ENCODE assay signal across 22 cellular contexts in genomic region chr10:32388258-32389027, GRCh38. TPM values are rescaled to one million over a fixed set of nuclear protein-coding genes. Genes with fewer than 3 reads are reported as not detected.
DNase-seq lines count a peak whose midpoint lies in the region; ATAC-seq and TF ChIP-seq lines count a peak whose summit lies in the region.
"Had no signal": no experiment of that assay in that cellular context is flagged by ENCODE, and none has a peak within 500 bp of the region (broad histone marks: within the 10 kb centered on the region; RNA-seq: fewer than 3 reads in every experiment).

No MANE protein-coding gene starts in this region.

- peak; percentile 39 for ATAC-seq in Right ventricle myocardium inferior
- no peak for ATAC-seq in GM18873 (IDR thresholded peaks at IDR 0.05; ENCODE audit: low FRiP score, unreplicated experiment)
- ATAC-seq: GM12878 had no signal

- H3K36me3 ChIP-seq in right atrium auricular region, result no peaks in the 10 kb centered on the region
- H3K36me3 ChIP-seq in SK-N-MC (ENCODE audit: insufficient read depth, low read length), result no peaks in the 10 kb centered on the region
- no peaks in the 10 kb centered on the region for H3K36me3 ChIP-seq in subcutaneous abdominal adipose tissue (ENCODE audit: control insufficient read depth in 5 of 5, insufficient read depth in 5 of 5, low read length in 5 of 5)

- no peak for TF ChIP-seq CTCF in right atrium auricular region (IDR thresholded peaks at IDR 0.05)
- no peak for TF ChIP-seq CTCF in fibroblast of the aortic adventitia (IDR thresholded peaks at IDR 0.05; ENCODE audit: insufficient read depth, low read length)
- TF ChIP-seq CTCF in RWPE1 (conservative IDR thresholded peaks at IDR 0.05; ENCODE audit: low read depth), result no peak

- H3K27ac ChIP-seq in right atrium auricular region (no peak overlapping the region), SK-N-MC (peak overlapping the region; percentile 96), subcutaneous abdominal adipose tissue (ENCODE audit: low read depth, low read length) (peak overlapping the region; percentile 69), RWPE1 (no peak overlapping the region)

- H3K4me3 ChIP-seq in right atrium auricular region, result no peak overlapping the region
- H3K4me3 ChIP-seq in SK-N-MC, result 0 out of 2 replicates have a peak overlapping the region, but pooled peaks have one; percentile 3
- no peak overlapping the region for H3K4me3 ChIP-seq in fibroblast of the aortic adventitia (ENCODE audit: low read depth, low read length)
- H3K4me3 ChIP-seq in subcutaneous abdominal adipose tissue (ENCODE audit: low read depth in 1 of 5, low read length in 5 of 5), result no peak overlapping the region
- H3K4me3 ChIP-seq: GM12878 had no signal

- DNase-seq in Right ventricle myocardium inferior (ENCODE audit: missing footprints) (no peak), right atrium auricular region (ENCODE audit: low spot score) (no peak), SK-N-MC (ENCODE audit: low read depth, low spot score) (no peak), fibroblast of the aortic adventitia (ENCODE audit: low read depth) (peak; percentile 17), RWPE1 (ENCODE audit: low spot score) (no peak)
- DNase-seq: CD4-positive, alpha-beta T cell; COR-L47; DND-41; GOT3; HCEC 1CT; MV-4-11; NCI-H1417; NCI-H1694 treated with DMSO at 0.1 percent for 48 hours; NCI-H2081 treated with DMSO at 0.1 percent for 48 hours; NCI-H2171 treated with DMSO at 0.1 percent for 48 hours; NCI-H524 treated with DMSO at 0.1 percent for 48 hours; NCI-H82; SHP77 treated with DMSO at 0.1 percent for 48 hours; SK-N-SH had no signal

- POLR2A ChIA-PET in RWPE1 (lab: Yijun Ruan, JAX; ENCODE audit: low non-redundant PET), result no interaction called here

- H3K9me3 ChIP-seq in right atrium auricular region (no peaks in the 10 kb centered on the region), SK-N-MC (ENCODE audit: low read depth, low read length) (no peaks in the 10 kb centered on the region), subcutaneous abdominal adipose tissue (ENCODE audit: control insufficient read depth in 5 of 5, low read length in 5 of 5) (no peaks in the 10 kb centered on the region)
- H3K9me3 ChIP-seq: SK-N-SH had no signal

- H3K27me3 ChIP-seq in right atrium auricular region (no peaks in the 10 kb centered on the region), subcutaneous abdominal adipose tissue (ENCODE audit: control insufficient read depth in 5 of 5, insufficient read depth in 4 of 5, low read length in 5 of 5) (no peaks in the 10 kb centered on the region)

- CTCF ChIA-PET in RWPE1 (lab: Yijun Ruan, JAX), result interaction anchor here (0.6 kb wide), 1 partner anchor 745 kb away, joined by 3 read pairs; no protein-coding TSS in a partner anchor

- H3K4me1 ChIP-seq in right atrium auricular region, result no peaks in the 10 kb centered on the region
- H3K4me1 ChIP-seq in subcutaneous abdominal adipose tissue (ENCODE audit: control insufficient read depth in 5 of 5, insufficient read depth in 5 of 5, low read length in 5 of 5), result peaks cover 0 to 26% (median 12%) of the 10 kb centered on the region in 5 donors

- intact Hi-C loops in Right ventricle myocardium inferior (cut with DNase I), result no loop called here

- H3K9ac ChIP-seq in SK-N-MC (ENCODE audit: insufficient read length) (no peak overlapping the region), subcutaneous abdominal adipose tissue (ENCODE audit: low read length in 5 of 5) (no peak overlapping the region)
- H3K9ac ChIP-seq: SK-N-SH had no signal

RNA-seq across cellular contexts. Expression of gene EPC1, which starts 41.5 kb away (rescaled TPM):
- 18.0 TPM for total RNA-seq in Right ventricle myocardium inferior
- total RNA-seq in right atrium auricular region, result 10 to 100 TPM; 19.5 to 20.1 TPM
- total RNA-seq in fibroblast of the aortic adventitia (ENCODE audit: low replicate concordance), result 26.7 and 56.9 TPM in 2 replicates

RNA-seq across cellular contexts. Expression of gene CCDC7, which starts 57.5 kb away (rescaled TPM):
- total RNA-seq in Right ventricle myocardium inferior, result 22.2 TPM
- 10 to 100 TPM; 21.9 to 22.7 TPM for total RNA-seq in right atrium auricular region
- total RNA-seq in fibroblast of the aortic adventitia (ENCODE audit: low replicate concordance), result 15.4 and 15.8 TPM in 2 replicates

Comparison
In these comparisons a context has a peak if more than half of its experiments do, and no peak if none do; other contexts are left out.
1. H3K27ac ChIP-seq: peak in SK-N-MC (single experiment) and subcutaneous abdominal adipose tissue (single experiment); none in right atrium auricular region (0 of 2) and RWPE1 (single experiment).